Comparison of ENCODE assay signal across 1 cellular context in the genomic region with DNA sequence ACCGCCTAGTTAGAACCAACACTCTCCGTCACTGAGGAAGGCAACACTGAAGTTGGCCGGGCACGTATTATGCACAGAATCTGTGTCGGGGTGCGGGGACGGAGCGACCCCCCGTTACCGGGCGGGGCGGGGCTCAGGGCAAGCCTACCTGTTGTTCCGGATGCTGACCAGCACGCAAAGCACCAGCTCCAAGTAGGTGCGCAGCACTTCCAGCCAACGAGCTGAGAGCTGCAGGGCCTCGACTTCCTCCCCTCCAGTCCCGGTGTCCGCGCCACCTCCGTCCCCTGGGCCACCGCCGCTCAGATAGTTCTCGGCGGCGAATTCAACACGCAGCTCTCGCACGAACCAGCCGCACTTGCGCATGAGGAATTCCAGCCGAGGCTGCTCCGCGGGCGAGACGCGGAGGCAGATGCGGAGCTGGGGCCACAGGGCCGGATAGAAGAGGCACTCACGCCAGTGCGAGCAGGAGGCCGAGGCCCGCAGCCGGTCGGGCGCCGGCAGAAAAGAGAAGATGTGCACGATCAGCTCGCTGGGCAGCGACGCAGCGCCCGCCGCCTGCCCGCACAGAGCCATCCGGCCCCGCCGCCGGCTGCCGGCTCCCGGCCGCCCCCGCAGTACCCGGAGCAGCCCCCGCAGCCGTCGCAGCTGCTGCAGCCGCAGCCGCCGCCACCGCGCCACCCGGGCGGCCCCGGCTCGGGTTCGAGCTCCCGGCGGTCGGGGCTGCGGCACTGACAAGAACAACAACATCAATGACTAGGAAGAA.
TF ChIP-seq lines count a peak whose summit lies in the region.

No MANE protein-coding gene starts in this region.

TF ChIP-seq in endothelial cell of umbilical vein, 7 proteins besides CTCF, POLR2A, EP300 and RAD21:
- TF ChIP-seq MYC (IDR thresholded peaks at IDR 0.05; ENCODE audit: low read depth, low read length) = no peak
- TF ChIP-seq JUN (IDR thresholded peaks at IDR 0.05; ENCODE audit: borderline replicate concordance, insufficient read depth, insufficient read length, low read depth) = no peak
- no peak for TF ChIP-seq EZH2 (IDR thresholded peaks at IDR 0.05; ENCODE audit: borderline replicate concordance, low read depth, low read length, severe bottlenecking)
- peak; percentile 17 for TF ChIP-seq POLR2AphosphoS5 (IDR thresholded peaks at IDR 0.05; ENCODE audit: insufficient read depth, low read depth, low read length)
- TF ChIP-seq FOS (IDR thresholded peaks at IDR 0.05; ENCODE audit: borderline replicate concordance, insufficient read depth, low read length) = no peak
